Comparison of ENCODE assay signal across 9 cellular contexts in genomic region chr2:29014811-29015414, GRCh38. TPM values are rescaled to one million over a fixed set of nuclear protein-coding genes. Genes with fewer than 3 reads are reported as not detected.
A peak's percentile ranks its signal among the peaks of the same experiment; 100 is the strongest.
DNase-seq lines count a peak whose midpoint lies in the region; ATAC-seq and TF ChIP-seq lines count a peak whose summit lies in the region.
"Had no signal": no experiment of that assay in that cellular context is flagged by ENCODE, and none has a peak within 500 bp of the region (broad histone marks: within the 10 kb centered on the region; RNA-seq: fewer than 3 reads in every experiment).

No MANE protein-coding gene starts in this region.

- H3K27me3 ChIP-seq in MM.1S (replicated peaks; ENCODE audit: insufficient read depth, low read length): no peaks in the 10 kb centered on the region

- H3K4me3 Mint-ChIP-seq in activated T-helper 1 cell treated with anti-CD3 and anti-CD28 coated beads, Interleukin-12 subunit alpha, Interleukin-12 subunit beta, Interleukin-2, Interleukin-4 antibody, amounts not matched to agents 30 ng/mL and 10 ng/mL and 1 ng/mL, durations not matched to agents 14 hours and 24 hours and 36 hours: peak overlapping the region; percentile 88
- H3K4me3 Mint-ChIP-seq in immature natural killer cell: peak overlapping the region; percentile 87 to 95 (median 93)

- TF ChIP-seq POLR2A in NB4 (IDR thresholded peaks at IDR 0.05; ENCODE audit: extremely low read depth, insufficient read length): no peak

- H3K27ac ChIP-seq in MM.1S (ENCODE audit: low read length): no peak overlapping the region

- H3K4me2 ChIP-seq in MM.1S (ENCODE audit: low read depth, low read length): no peak overlapping the region

- intact Hi-C loops in activated T-helper 1 cell treated with anti-CD3 and anti-CD28 coated beads, Interleukin-12 subunit alpha, Interleukin-12 subunit beta, Interleukin-2, Interleukin-4 antibody, amounts not matched to agents 30 ng/mL and 10 ng/mL and 1 ng/mL, durations not matched to agents 14 hours and 24 hours and 36 hours (cut with micrococcal nuclease): loop anchor here (1.0 to 10.0 kb wide), 8 partner anchors 57 to 448 kb away; partner anchors contain the start of gene PPP1CB

- no peaks in the 10 kb centered on the region for H3K9me2 ChIP-seq in MM.1S (replicated peaks; ENCODE audit: insufficient read depth, low read length)

- H3K36me3 Mint-ChIP-seq in activated T-helper 1 cell treated with anti-CD3 and anti-CD28 coated beads, Interleukin-12 subunit alpha, Interleukin-12 subunit beta, Interleukin-2, Interleukin-4 antibody, amounts not matched to agents 30 ng/mL and 10 ng/mL and 1 ng/mL, durations not matched to agents 14 hours and 24 hours and 36 hours (ENCODE audit: low read depth): peaks cover 2% of the 10 kb centered on the region
- peaks cover 8 to 17% (median 9%) of the 10 kb centered on the region in 3 donors for H3K36me3 Mint-ChIP-seq in immature natural killer cell

- no peaks in the 10 kb centered on the region for H3K4me1 ChIP-seq in MM.1S (ENCODE audit: low read length)

- TF ChIP-seq CTCF in NB4 (IDR thresholded peaks at IDR 0.05; ENCODE audit: low read depth, low read length) (peak; percentile 51), MM.1S (IDR thresholded peaks at IDR 0.05; ENCODE audit: low read length) (no peak)

- no peaks in the 10 kb centered on the region for H3K9me3 Mint-ChIP-seq in activated T-helper 1 cell treated with anti-CD3 and anti-CD28 coated beads, Interleukin-12 subunit alpha, Interleukin-12 subunit beta, Interleukin-2, Interleukin-4 antibody, amounts not matched to agents 30 ng/mL and 10 ng/mL and 1 ng/mL, durations not matched to agents 14 hours and 24 hours and 36 hours
- no peaks in the 10 kb centered on the region for H3K9me3 Mint-ChIP-seq in immature natural killer cell

- H3K27ac Mint-ChIP-seq in activated T-helper 1 cell treated with anti-CD3 and anti-CD28 coated beads, Interleukin-12 subunit alpha, Interleukin-12 subunit beta, Interleukin-2, Interleukin-4 antibody, amounts not matched to agents 30 ng/mL and 10 ng/mL and 1 ng/mL, durations not matched to agents 14 hours and 24 hours and 36 hours: peak overlapping the region; percentile 99
- H3K27ac Mint-ChIP-seq in immature natural killer cell: peak overlapping the region; percentile 99 to 100 (median 100)

- DNase-seq in NB4 (ENCODE audit: low read depth) (peak; percentile 93), immature natural killer cell (peak; percentile 85 to 87 (median 85)), MM.1S (no peak), NCI-H187 treated with DMSO at 0.1 percent for 48 hours (lab: John Stamatoyannopoulos, UW) (no peak)
- peak; percentile 65 for DNase-seq in activated T-helper 1 cell treated with anti-CD3 and anti-CD28 coated beads, Interleukin-12 subunit alpha, Interleukin-12 subunit beta, Interleukin-2, Interleukin-4 antibody, amounts not matched to agents 30 ng/mL and 10 ng/mL and 1 ng/mL, durations not matched to agents 14 hours and 24 hours and 36 hours (ENCODE audit: low spot score)
- peak; percentile 56 for DNase-seq in stimulated activated CD8-positive, alpha-beta memory T cell treated with anti-CD3 and anti-CD28 coated beads, Interleukin-4, amount 100 ng/mL, for 24 hours (ENCODE audit: low read depth)

- no peaks in the 10 kb centered on the region for H3K36me3 ChIP-seq in MM.1S (replicated peaks; ENCODE audit: insufficient read depth, low read length)

- H3K79me2 ChIP-seq in MM.1S (ENCODE audit: low read length): no peaks in the 10 kb centered on the region

- H3K4me3 ChIP-seq in NB4 (ENCODE audit: low read depth, low read length): peak overlapping the region; percentile 42
- H3K4me3 ChIP-seq in MM.1S (ENCODE audit: low read length): no peak overlapping the region

- H3K27me3 Mint-ChIP-seq in activated T-helper 1 cell treated with anti-CD3 and anti-CD28 coated beads, Interleukin-12 subunit alpha, Interleukin-12 subunit beta, Interleukin-2, Interleukin-4 antibody, amounts not matched to agents 30 ng/mL and 10 ng/mL and 1 ng/mL, durations not matched to agents 14 hours and 24 hours and 36 hours (ENCODE audit: insufficient read depth): peaks cover 2% of the 10 kb centered on the region
- H3K27me3 Mint-ChIP-seq in immature natural killer cell (ENCODE audit: low read depth in 3 of 3): peaks cover 17 to 43% (median 39%) of the 10 kb centered on the region in 3 donors

- ATAC-seq in GM18498 (IDR thresholded peaks at IDR 0.05; ENCODE audit: unreplicated experiment): peak; percentile 48
- no peak for ATAC-seq in GM21381 (IDR thresholded peaks at IDR 0.05; ENCODE audit: unreplicated experiment)

- no peak overlapping the region for H3K9ac ChIP-seq in MM.1S (ENCODE audit: low read length)

- H4K20me1 ChIP-seq in MM.1S (ENCODE audit: insufficient read depth, low read length): no peaks in the 10 kb centered on the region

- no peaks in the 10 kb centered on the region for H3F3A ChIP-seq in MM.1S (ENCODE audit: insufficient read depth, low read length)

- H3K9me3 ChIP-seq in MM.1S (replicated peaks; ENCODE audit: insufficient read depth, low read length): no peaks in the 10 kb centered on the region

- H2AFZ ChIP-seq in MM.1S (ENCODE audit: low read length): no peak overlapping the region

- peaks cover 65% of the 10 kb centered on the region for H3K4me1 Mint-ChIP-seq in activated T-helper 1 cell treated with anti-CD3 and anti-CD28 coated beads, Interleukin-12 subunit alpha, Interleukin-12 subunit beta, Interleukin-2, Interleukin-4 antibody, amounts not matched to agents 30 ng/mL and 10 ng/mL and 1 ng/mL, durations not matched to agents 14 hours and 24 hours and 36 hours (ENCODE audit: low read depth)
- H3K4me1 Mint-ChIP-seq in immature natural killer cell: peaks cover 83 to 94% of the 10 kb centered on the region in 2 donors

RNA-seq across cellular contexts. Expression of gene TOGARAM2, which starts 33.8 kb away (rescaled TPM):
- total RNA-seq in activated T-helper 1 cell treated with anti-CD3 and anti-CD28 coated beads, Interleukin-12 subunit alpha, Interleukin-12 subunit beta, Interleukin-2, Interleukin-4 antibody, amounts not matched to agents 30 ng/mL and 10 ng/mL and 1 ng/mL, durations not matched to agents 14 hours and 24 hours and 36 hours: 5.8 and 6.0 TPM in 2 replicates
- polyA plus RNA-seq in immature natural killer cell: 10 to 100 TPM in 1 of 3 donors, 1 to 10 TPM in 2; 3.1 to 13.0 (median 9.5) TPM

RNA-seq across cellular contexts. Expression of gene PCARE, which starts 59.4 kb away (rescaled TPM):
- not detected in 2 replicates for total RNA-seq in activated T-helper 1 cell treated with anti-CD3 and anti-CD28 coated beads, Interleukin-12 subunit alpha, Interleukin-12 subunit beta, Interleukin-2, Interleukin-4 antibody, amounts not matched to agents 30 ng/mL and 10 ng/mL and 1 ng/mL, durations not matched to agents 14 hours and 24 hours and 36 hours
- not detected for polyA plus RNA-seq in immature natural killer cell
- polyA plus RNA-seq: neural cell had no signal

Comparison
In these comparisons a context has a peak if more than half of its experiments do, and no peak if none do; other contexts are left out.
1. DNase-seq: peak in NB4 (single experiment), activated T-helper 1 cell treated with anti-CD3 and anti-CD28 coated beads, Interleukin-12 subunit alpha, Interleukin-12 subunit beta, Interleukin-2, Interleukin-4 antibody, amounts not matched to agents 30 ng/mL and 10 ng/mL and 1 ng/mL, durations not matched to agents 14 hours and 24 hours and 36 hours (single experiment), immature natural killer cell (3 of 3) and stimulated activated CD8-positive, alpha-beta memory T cell treated with anti-CD3 and anti-CD28 coated beads, Interleukin-4, amount 100 ng/mL, for 24 hours (single experiment); none in MM.1S (single experiment) and NCI-H187 treated with DMSO at 0.1 percent for 48 hours (single experiment).